ENCODE assay signal across 17 cellular contexts in the genomic region with DNA sequence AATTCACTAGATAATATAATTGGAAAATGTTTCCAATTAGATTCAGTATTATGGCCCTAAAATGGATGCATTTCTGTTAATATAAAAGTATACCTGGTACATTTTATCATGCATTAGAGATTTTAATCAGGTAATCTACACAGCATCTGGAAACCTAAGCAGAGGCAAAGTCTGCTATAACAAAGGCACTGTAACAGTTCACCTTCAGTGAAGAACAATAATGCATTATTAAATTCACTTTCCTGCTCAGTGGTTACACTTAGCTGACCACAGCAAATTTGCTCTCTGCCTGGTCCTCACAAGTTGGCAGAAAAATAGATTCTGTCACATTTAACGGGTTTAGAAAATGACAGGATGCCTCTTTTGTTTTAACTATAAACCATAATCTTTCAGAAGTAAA.
DNase-seq lines count a peak whose midpoint lies in the region; ATAC-seq lines count a peak whose summit lies in the region.
"Had no signal": no experiment of that assay in that cellular context is flagged by ENCODE, and none has a peak within 500 bp of the region (broad histone marks: within the 10 kb centered on the region; RNA-seq: fewer than 3 reads in every experiment).

No MANE protein-coding gene starts in this region.

- H3K9me3 Mint-ChIP-seq in activated T-cell treated with anti-CD3 and anti-CD28 coated beads, Interleukin-2, amount 50 U/mL, for 24 hours, result no peaks in the 10 kb centered on the region
- H3K9me3 Mint-ChIP-seq: GM23338 had no signal

- no peak overlapping the region for H3K4me3 Mint-ChIP-seq in activated T-cell treated with anti-CD3 and anti-CD28 coated beads, Interleukin-2, amount 50 U/mL, for 24 hours
- H3K4me3 Mint-ChIP-seq: CD14-positive monocyte; CD4-positive, alpha-beta memory T cell; GM23338 had no signal

- no peak overlapping the region for H3K27ac Mint-ChIP-seq in activated T-cell treated with anti-CD3 and anti-CD28 coated beads, Interleukin-2, amount 50 U/mL, for 24 hours
- H3K27ac Mint-ChIP-seq: CD14-positive monocyte; CD4-positive, alpha-beta memory T cell; GM23338 had no signal

- no peak for ATAC-seq in GM19467 (IDR thresholded peaks at IDR 0.05; ENCODE audit: unreplicated experiment)
- ATAC-seq: GM12878, GM23338 had no signal

- H3K27me3 Mint-ChIP-seq in activated T-cell treated with anti-CD3 and anti-CD28 coated beads, Interleukin-2, amount 50 U/mL, for 24 hours, result no peaks in the 10 kb centered on the region
- H3K27me3 Mint-ChIP-seq: CD4-positive, alpha-beta memory T cell had no signal

- H3K4me1 Mint-ChIP-seq in activated T-cell treated with anti-CD3 and anti-CD28 coated beads, Interleukin-2, amount 50 U/mL, for 24 hours (ENCODE audit: low read depth), result no peaks in the 10 kb centered on the region
- H3K4me1 Mint-ChIP-seq: CD14-positive monocyte; CD4-positive, alpha-beta memory T cell; GM23338 had no signal

- DNase-seq in NCI-H2107 treated with DMSO at 0.1 percent for 48 hours (lab: John Stamatoyannopoulos, UW; ENCODE audit: unreplicated experiment) (peak; percentile 4), NCI-H2107 (lab: John Stamatoyannopoulos, UW) (no peak), DMS79 treated with DMSO at 0.1 percent for 48 hours (lab: John Stamatoyannopoulos, UW) (peak; percentile 2), SK-N-DZ (ENCODE audit: low spot score) (peak; percentile 4), dermis blood vessel endothelial cell (no peak)
- DNase-seq in activated T-cell treated with anti-CD3 and anti-CD28 coated beads, Interleukin-2, amount 50 U/mL, for 24 hours, result no peak
- DNase-seq: 8988T; CD4-positive, alpha-beta memory T cell; DMS153; DND-41; EL; HCEC 1CT; IMR-90 had no signal

- no peaks in the 10 kb centered on the region for H3K36me3 Mint-ChIP-seq in activated T-cell treated with anti-CD3 and anti-CD28 coated beads, Interleukin-2, amount 50 U/mL, for 24 hours (ENCODE audit: low read depth)
- H3K36me3 Mint-ChIP-seq: CD4-positive, alpha-beta memory T cell had no signal

Comparison
In these comparisons a context has a peak if more than half of its experiments do, and no peak if none do; other contexts are left out.
1. DNase-seq: peak in NCI-H2107 treated with DMSO at 0.1 percent for 48 hours (single experiment), DMS79 treated with DMSO at 0.1 percent for 48 hours (single experiment) and SK-N-DZ (single experiment); none in NCI-H2107 (single experiment), dermis blood vessel endothelial cell (single experiment) and activated T-cell treated with anti-CD3 and anti-CD28 coated beads, Interleukin-2, amount 50 U/mL, for 24 hours (single experiment).